Comparison of ENCODE assay signal across 14 cellular contexts in the genomic region with DNA sequence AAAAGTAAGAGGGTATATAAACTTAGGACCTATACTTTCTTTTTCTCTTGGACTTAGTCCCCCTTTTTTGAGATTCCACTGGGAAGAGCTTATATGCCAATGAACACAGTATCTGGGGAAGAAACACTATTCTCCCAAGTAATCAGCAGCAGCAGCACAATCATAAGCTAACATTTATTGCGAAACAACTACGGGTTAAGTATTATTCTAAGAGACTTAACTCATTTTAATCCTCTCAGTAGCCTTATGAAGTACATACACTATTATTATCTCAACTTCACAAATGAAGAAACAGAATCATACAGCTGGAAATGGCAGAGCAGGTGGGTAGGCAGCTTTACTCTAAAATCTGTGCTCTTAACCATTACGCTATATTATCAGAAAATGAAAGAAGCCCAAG.
"Had no signal": no experiment of that assay in that cellular context is flagged by ENCODE, and none has a peak within 500 bp of the region (broad histone marks: within the 10 kb centered on the region; RNA-seq: fewer than 3 reads in every experiment).

No MANE protein-coding gene starts in this region.

- H3K27me3 ChIP-seq: body of pancreas, dorsolateral prefrontal cortex, ovary, spleen, tibial artery had no signal

- H3K27ac ChIP-seq: body of pancreas, epithelial cell of prostate, ovary, tibial artery had no signal

- DNase-seq: activated B cell treated with CpG ODN at 0.5 μM for 24 hours; activated CD4-positive, alpha-beta T cell treated with anti-CD3 and anti-CD28 coated beads, Interleukin-2, amount 10 ng/mL, durations not matched to agents 24 days and 14 days; activated CD8-positive, alpha-beta T cell treated with anti-CD3 and anti-CD28 coated beads for 36 hours; activated naive CD4-positive, alpha-beta T cell treated with anti-CD3 and anti-CD28 coated beads, Interleukin-2, amount 10 ng/mL, durations not matched to agents 7 days and 5 days; activated T-cell treated with anti-CD3 and anti-CD28 coated beads, Interleukin-2, amount 50 U/mL, for 1 hour; body of pancreas; natural killer cell; ovary; spleen; stimulated activated CD4-positive, alpha-beta T cell treated with anti-CD3 and anti-CD28 coated beads, Interleukin-4, amount 100 ng/mL, for 4 hours; stimulated activated naive B cell treated with anti-CD40 and anti-IgM and Interleukin-4, amounts not matched to agents 10 μg/mL and 1 μg/mL and 100 μg/mL, for 72 hours; tibial artery had no signal

- H3K36me3 ChIP-seq: ovary had no signal

- H3K9me3 ChIP-seq: body of pancreas, ovary, spleen, tibial artery had no signal

- H3K4me1 ChIP-seq: body of pancreas, spleen, tibial artery had no signal

- H3K4me3 ChIP-seq: body of pancreas, dorsolateral prefrontal cortex, ovary, spleen, tibial artery had no signal

- H3K27ac Mint-ChIP-seq: activated CD4-positive, alpha-beta T cell treated with anti-CD3 and anti-CD28 coated beads, Interleukin-2, amount 10 ng/mL, durations not matched to agents 24 days and 14 days; activated naive CD4-positive, alpha-beta T cell treated with anti-CD3 and anti-CD28 coated beads, Interleukin-2, amount 10 ng/mL, durations not matched to agents 7 days and 5 days; natural killer cell; stimulated activated naive B cell treated with anti-CD40 and anti-IgM and Interleukin-4, amounts not matched to agents 10 μg/mL and 1 μg/mL and 100 μg/mL, for 72 hours had no signal

- H3K27me3 Mint-ChIP-seq: activated B cell treated with CpG ODN at 0.5 μM for 24 hours; activated CD4-positive, alpha-beta T cell treated with anti-CD3 and anti-CD28 coated beads, Interleukin-2, amount 10 ng/mL, durations not matched to agents 24 days and 14 days; activated CD8-positive, alpha-beta T cell treated with anti-CD3 and anti-CD28 coated beads for 36 hours; activated naive CD4-positive, alpha-beta T cell treated with anti-CD3 and anti-CD28 coated beads, Interleukin-2, amount 10 ng/mL, durations not matched to agents 7 days and 5 days; stimulated activated naive B cell treated with anti-CD40 and anti-IgM and Interleukin-4, amounts not matched to agents 10 μg/mL and 1 μg/mL and 100 μg/mL, for 72 hours had no signal

- H3K9me3 Mint-ChIP-seq: activated B cell treated with CpG ODN at 0.5 μM for 24 hours; activated CD4-positive, alpha-beta T cell treated with anti-CD3 and anti-CD28 coated beads, Interleukin-2, amount 10 ng/mL, durations not matched to agents 24 days and 14 days; activated CD8-positive, alpha-beta T cell treated with anti-CD3 and anti-CD28 coated beads for 36 hours; activated naive CD4-positive, alpha-beta T cell treated with anti-CD3 and anti-CD28 coated beads, Interleukin-2, amount 10 ng/mL, durations not matched to agents 7 days and 5 days; natural killer cell; stimulated activated naive B cell treated with anti-CD40 and anti-IgM and Interleukin-4, amounts not matched to agents 10 μg/mL and 1 μg/mL and 100 μg/mL, for 72 hours had no signal

- H3K4me3 Mint-ChIP-seq: activated B cell treated with CpG ODN at 0.5 μM for 24 hours; activated CD4-positive, alpha-beta T cell treated with anti-CD3 and anti-CD28 coated beads, Interleukin-2, amount 10 ng/mL, durations not matched to agents 24 days and 14 days; activated CD8-positive, alpha-beta T cell treated with anti-CD3 and anti-CD28 coated beads for 36 hours; activated naive CD4-positive, alpha-beta T cell treated with anti-CD3 and anti-CD28 coated beads, Interleukin-2, amount 10 ng/mL, durations not matched to agents 7 days and 5 days; natural killer cell; stimulated activated naive B cell treated with anti-CD40 and anti-IgM and Interleukin-4, amounts not matched to agents 10 μg/mL and 1 μg/mL and 100 μg/mL, for 72 hours had no signal

- ATAC-seq: body of pancreas had no signal

- H3K4me1 Mint-ChIP-seq: activated B cell treated with CpG ODN at 0.5 μM for 24 hours; activated CD4-positive, alpha-beta T cell treated with anti-CD3 and anti-CD28 coated beads, Interleukin-2, amount 10 ng/mL, durations not matched to agents 24 days and 14 days; activated naive CD4-positive, alpha-beta T cell treated with anti-CD3 and anti-CD28 coated beads, Interleukin-2, amount 10 ng/mL, durations not matched to agents 7 days and 5 days had no signal
